In the genomic region with DNA sequence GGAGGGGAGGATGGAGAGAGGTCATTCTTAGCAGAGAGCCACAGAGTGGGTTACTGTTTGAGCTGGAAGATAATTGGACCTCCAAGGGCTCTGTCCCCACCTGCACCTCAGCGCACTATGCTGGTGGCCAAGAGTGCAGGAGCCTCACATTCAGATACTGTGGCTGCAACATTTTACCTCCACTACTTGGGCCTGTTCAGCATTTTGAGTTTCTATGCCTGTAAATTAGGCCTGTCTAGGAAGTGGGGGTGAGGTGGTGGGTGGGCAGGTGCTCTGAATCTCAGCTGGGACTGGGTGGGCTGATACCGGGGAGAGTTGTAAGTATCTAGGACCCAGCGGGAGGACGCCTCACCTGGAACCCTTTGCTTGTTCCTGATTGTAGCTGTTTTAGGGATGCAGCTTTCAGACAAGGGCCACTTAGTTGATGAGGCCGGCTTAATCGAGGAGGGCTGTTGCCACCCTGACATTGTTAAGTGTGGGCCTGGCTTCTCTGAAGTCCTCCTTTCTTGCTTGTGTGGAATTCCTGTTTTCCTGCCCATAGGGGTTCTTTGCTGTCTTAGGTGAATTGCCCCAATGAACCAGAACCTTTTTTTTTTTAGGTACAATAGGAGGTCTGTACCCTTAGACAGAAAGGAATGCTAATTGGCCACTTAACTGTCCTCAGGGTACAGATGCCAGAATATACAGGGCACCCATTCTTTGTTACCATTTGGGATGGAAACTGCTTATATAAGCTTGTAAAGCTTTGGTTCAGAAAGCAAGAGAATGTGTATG, we compare ENCODE assay signal across 9 cellular contexts.
DNase-seq lines count a peak whose midpoint lies in the region; ATAC-seq, FAIRE-seq and TF ChIP-seq lines count a peak whose summit lies in the region.
"Had no signal": no experiment of that assay in that cellular context is flagged by ENCODE, and none has a peak within 500 bp of the region (broad histone marks: within the 10 kb centered on the region; RNA-seq: fewer than 3 reads in every experiment).

No MANE protein-coding gene starts in this region.

- FAIRE-seq in GM12878 (lab: Jason Lieb, UNC): no peak
- FAIRE-seq: D721Med had no signal

- ATAC-seq in heart left ventricle: no peak
- no peak for ATAC-seq in left cardiac atrium
- ATAC-seq in GM12878: no peak

- TF ChIP-seq RAD21 in GM12878 (IDR thresholded peaks at IDR 0.05; ENCODE audit: insufficient read depth, low read depth, low read length): no peak

- no peak overlapping the region for H2AFZ ChIP-seq in GM12878 (ENCODE audit: control insufficient read depth, low read depth, low read length)

- no TSS peak for BruUV-seq in GM12878 (replicated peaks; lab: Mats Ljungman, UMichigan)

- TF ChIP-seq EP300 in GM12878 (IDR thresholded peaks at IDR 0.05; ENCODE audit: borderline replicate concordance in 1 of 2, control insufficient read depth in 1 of 2, low read depth in 2 of 2, low read length in 2 of 2): no peak

- no peak overlapping the region for H3K9ac ChIP-seq in GM12878 (ENCODE audit: control insufficient read depth, insufficient read depth, low read length)

- whole genome bisulfite sequencing in heart left ventricle, 4 donors: 86 to 97% (median 91%) methylated on average over 5 to 6 of the region's 6 CpGs
- WGBS in GM12878 (ENCODE audit: insufficient coverage, insufficient replicate concordance, low lambda C conversion rate, missing lambda C conversion rate): 95% methylated on average over 6 of the region's 6 CpGs
- 52 to 62% methylated on average over 5 to 6 of the region's 6 CpGs for WGBS in mesodermal cell (ENCODE audit: insufficient coverage in 2 of 2), 2 experiments

- TF ChIP-seq POLR2A in heart left ventricle (IDR thresholded peaks at IDR 0.05): no peak
- TF ChIP-seq POLR2A in GM12878 (IDR thresholded peaks at IDR 0.05; ENCODE audit: low read depth, low read length): no peak
- TF ChIP-seq POLR2A in uterus (IDR thresholded peaks at IDR 0.05): no peak

- RAD21 ChIA-PET in GM12878 (lab: Charles Lee; ENCODE audit: unreplicated experiment): interaction anchor here (1.2 to 2.1 kb wide), 2 partner anchors 15 to 32 kb away, joined by 5 to 6 read pairs; no protein-coding TSS in a partner anchor

- H3K36me3 ChIP-seq in heart left ventricle (no peaks in the 10 kb centered on the region), GM12878 (ENCODE audit: control insufficient read depth in 2 of 2, insufficient read depth in 2 of 2, low read length in 1 of 2) (no peaks in the 10 kb centered on the region; a peak in 4 of 4 replicates), mesodermal cell (ENCODE audit: control insufficient read depth, insufficient read depth, low read length) (peaks cover 2% of the 10 kb centered on the region), uterus (no peaks in the 10 kb centered on the region)

- H3K4me3 ChIP-seq in heart left ventricle (no peak overlapping the region), GM12878 (no peak overlapping the region), mesodermal cell (ENCODE audit: extremely low read depth, insufficient read depth, low read length, poor library complexity, severe bottlenecking) (no peak overlapping the region), uterus (no peak overlapping the region)

- DNase-seq in heart left ventricle (no peak), left cardiac atrium (no peak), GM12878 (ENCODE audit: low read depth, low spot score) (no peak), uterus (no peak), globus pallidus (ENCODE audit: low spot score) (no peak), Ammon's horn (ENCODE audit: low spot score) (no peak), HCEC 1CT (no peak)

- H3K4me2 ChIP-seq in GM12878 (ENCODE audit: control insufficient read depth, insufficient read depth): no peak overlapping the region

- peaks cover 12 to 76% (median 67%) of the 10 kb centered on the region in 12 donors for H3K4me1 ChIP-seq in heart left ventricle
- H3K4me1 ChIP-seq in GM12878 (ENCODE audit: control insufficient read depth, insufficient read depth, low read length): peaks cover 17% of the 10 kb centered on the region
- H3K4me1 ChIP-seq in mesodermal cell (ENCODE audit: control insufficient read depth, insufficient read depth, low read length, poor library complexity, severe bottlenecking): peaks cover 63% of the 10 kb centered on the region
- peaks cover 30 to 42% of the 10 kb centered on the region in 2 donors for H3K4me1 ChIP-seq in uterus

- H3K27me3 ChIP-seq in heart left ventricle (no peaks in the 10 kb centered on the region), GM12878 (replicated peaks in 1 of 2; ENCODE audit: control insufficient read depth in 2 of 2, insufficient read depth in 2 of 2, low read length in 1 of 2) (no peaks in the 10 kb centered on the region), uterus (no peaks in the 10 kb centered on the region)

- H3K79me2 ChIP-seq in GM12878 (ENCODE audit: control insufficient read depth, insufficient read depth, low read length): peaks cover 35% of the 10 kb centered on the region

- intact Hi-C loops in heart left ventricle (cut with DNase I): loop anchor here in 2 of 10 donors (5.0 kb wide), 2 partner anchors 47 to 82 kb away; a partner anchor contains a TSS
- intact Hi-C loops in left cardiac atrium (cut with DNase I): no loop called here
- intact Hi-C loops in GM12878 (cut with micrococcal nuclease; ENCODE audit: unreplicated experiment): no loop called here
- intact Hi-C loops in uterus (cut with DNase I; ENCODE audit: low total_unique reads): loop anchor here (5.0 kb wide), 1 partner anchor 38 kb away; no protein-coding TSS in a partner anchor

- in situ Hi-C loops in GM12878 (cut with MboI): no loop called here

- H3K9me3 ChIP-seq in heart left ventricle (no peaks in the 10 kb centered on the region), GM12878 (replicated peaks; ENCODE audit: control insufficient read depth, insufficient read depth, low read length) (no peaks in the 10 kb centered on the region), mesodermal cell (ENCODE audit: control insufficient read depth, low read length) (no peaks in the 10 kb centered on the region), uterus (no peaks in the 10 kb centered on the region)

- no peak for TF ChIP-seq CTCF in heart left ventricle (IDR thresholded peaks at IDR 0.05)
- no peak for TF ChIP-seq CTCF in GM12878 (IDR thresholded peaks at IDR 0.05 in 2 of 3, conservative IDR thresholded peaks at IDR 0.05 in 1 of 3; ENCODE audit: control insufficient read depth in 2 of 3, extremely low read depth in 1 of 3, insufficient read depth in 1 of 3, low read depth in 3 of 3, low read length in 3 of 3)
- no peak for TF ChIP-seq CTCF in uterus (IDR thresholded peaks at IDR 0.05)

- H4K20me1 ChIP-seq in GM12878 (ENCODE audit: control insufficient read depth, insufficient read depth): peaks cover 10% of the 10 kb centered on the region

- POLR2A ChIA-PET in GM12878 (lab: Charles Lee): interaction anchor here (0.6 to 1.8 kb wide), 4 partner anchors 8 to 710 kb away, joined by 4 to 6 read pairs (median 4); no protein-coding TSS in a partner anchor

- CTCF ChIA-PET in GM12878 (lab: Yijun Ruan, JAX): interaction anchor here (0.6 to 1.4 kb wide), 4 partner anchors 10 to 83 kb away, joined by 3 to 6 read pairs (median 4); no protein-coding TSS in a partner anchor

- SMC1A ChIA-PET in GM12878 (lab: Charles Lee; ENCODE audit: uncharacterized antibody, unreplicated experiment): interaction anchor here (0.7 to 2.3 kb wide), 10 partner anchors 9 to 67 kb away, joined by 3 to 10 read pairs (median 4); no protein-coding TSS in a partner anchor

- H3K27ac ChIP-seq in heart left ventricle: peak overlapping the region; percentile 37 to 87 (median 72)
- peak overlapping the region; percentile 41 for H3K27ac ChIP-seq in GM12878 (ENCODE audit: control insufficient read depth, insufficient read depth)
- peak overlapping the region; percentile 99 for H3K27ac ChIP-seq in mesodermal cell (ENCODE audit: low read depth, low read length, severe bottlenecking)
- H3K27ac ChIP-seq in uterus: peak overlapping the region; percentile 88 to 91

TF ChIP-seq in GM12878, 131 proteins besides CTCF, POLR2A, EP300 and RAD21:
- TF ChIP-seq TCF3 (IDR thresholded peaks at IDR 0.05; ENCODE audit: borderline replicate concordance, insufficient read depth, low read depth, low read length): no peak
- TF ChIP-seq, protein P1, sequence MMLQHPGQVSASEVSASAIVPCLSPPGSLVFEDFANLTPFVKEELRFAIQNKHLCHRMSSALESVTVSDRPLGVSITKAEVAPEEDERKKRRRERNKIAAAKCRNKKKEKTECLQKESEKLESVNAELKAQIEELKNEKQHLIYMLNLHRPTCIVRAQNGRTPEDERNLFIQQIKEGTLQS (IDR thresholded peaks at IDR 0.05; ENCODE audit: borderline replicate concordance, extremely low read depth, low read depth, low read length): no peak
- TF ChIP-seq PAX8 (IDR thresholded peaks at IDR 0.05): no peak
- no peak for TF ChIP-seq ZNF217 (IDR thresholded peaks at IDR 0.05)
- TF ChIP-seq IKZF2 (IDR thresholded peaks at IDR 0.05): no peak
- no peak for TF ChIP-seq SUPT20H (IDR thresholded peaks at IDR 0.05; ENCODE audit: borderline replicate concordance, control insufficient read depth, low read depth, low read length)
- TF ChIP-seq RCOR1 (conservative IDR thresholded peaks at IDR 0.05; ENCODE audit: low read depth, low read length): no peak
- no peak for TF ChIP-seq TCF7 (IDR thresholded peaks at IDR 0.05; ENCODE audit: borderline replicate concordance)
- TF ChIP-seq ZBED1 (IDR thresholded peaks at IDR 0.05; ENCODE audit: borderline replicate concordance): no peak
- no peak for TF ChIP-seq GABPA (IDR thresholded peaks at IDR 0.05; ENCODE audit: low read depth)
- TF ChIP-seq HDAC6 (IDR thresholded peaks at IDR 0.05; ENCODE audit: unreplicated experiment): no peak
- TF ChIP-seq KDM1A (IDR thresholded peaks at IDR 0.05; ENCODE audit: borderline replicate concordance): no peak
- no peak for TF ChIP-seq CHD2 (IDR thresholded peaks at IDR 0.05; ENCODE audit: borderline replicate concordance, low read depth, low read length)

Comparison
In these comparisons a context has a peak if more than half of its experiments do, and no peak if none do; other contexts are left out.
1. H3K27ac ChIP-seq: peak in every context shown above with its lines; median percentile 99 in mesodermal cell; 90 in uterus; 72 in heart left ventricle; 41 in GM12878.